10 cellular contexts compared by ENCODE assay signal in genomic region chr1:51642739-51643142, GRCh38. TPM values are rescaled to one million over a fixed set of nuclear protein-coding genes. Genes with fewer than 3 reads are reported as not detected.
DNase-seq lines count a peak whose midpoint lies in the region; ATAC-seq and TF ChIP-seq lines count a peak whose summit lies in the region.
"Had no signal": no experiment of that assay in that cellular context is flagged by ENCODE, and none has a peak within 500 bp of the region (broad histone marks: within the 10 kb centered on the region; RNA-seq: fewer than 3 reads in every experiment).

No MANE protein-coding gene starts in this region.

- H3K27me3 ChIP-seq in BJ (ENCODE audit: control insufficient read depth, insufficient read depth, low read length) (no peaks in the 10 kb centered on the region), right atrium auricular region (no peaks in the 10 kb centered on the region)

- no peaks in the 10 kb centered on the region for H3K9me3 ChIP-seq in right atrium auricular region

- peak; percentile 99 for DNase-seq in BJ (ENCODE audit: low read depth)
- peak; percentile 71 for DNase-seq in amniotic stem cell (lab: John Stamatoyannopoulos, UW)
- no peak for DNase-seq in right atrium auricular region (ENCODE audit: low spot score)
- no peak for DNase-seq in sciatic nerve (ENCODE audit: low spot score)
- no peak for DNase-seq in activated CD8-positive, alpha-beta memory T cell treated with anti-CD3 and anti-CD28 coated beads, Interleukin-2, amount 50 U/mL, for 4 hours
- DNase-seq in activated T-cell treated with anti-CD3 and anti-CD28 coated beads, Interleukin-2, amount 50 U/mL, for 48 hours: no peak
- DNase-seq: activated CD8-positive, alpha-beta T cell treated with anti-CD3 and anti-CD28 coated beads for 36 hours had no signal

- peaks cover 0 to 49% of the 10 kb centered on the region in 2 donors for H3K4me1 ChIP-seq in right atrium auricular region

- intact Hi-C loops in sciatic nerve (cut with DNase I): no loop called here

- no peak for TF ChIP-seq CTCF in BJ (IDR thresholded peaks at IDR 0.05; ENCODE audit: insufficient read depth, low read depth, low read length)
- no peak for TF ChIP-seq CTCF in right atrium auricular region (IDR thresholded peaks at IDR 0.05)

- CTCF ChIA-PET in BJ (lab: Yijun Ruan, JAX): interaction anchor here (1.2 kb wide), 1 partner anchor 22 kb away, joined by 3 read pairs; no protein-coding TSS in a partner anchor

- H3K4me3 ChIP-seq in BJ (ENCODE audit: low read depth, low read length) (no peak overlapping the region), right atrium auricular region (no peak overlapping the region)

- no peaks in the 10 kb centered on the region for H3K36me3 ChIP-seq in BJ (ENCODE audit: control insufficient read depth, insufficient read depth, low read length)
- no peaks in the 10 kb centered on the region for H3K36me3 ChIP-seq in right atrium auricular region

- peak overlapping the region; percentile 69 to 84 for H3K27ac ChIP-seq in right atrium auricular region

- peak; percentile 94 for ATAC-seq in sciatic nerve
- no peak for ATAC-seq in GM18867 (IDR thresholded peaks at IDR 0.05; ENCODE audit: unreplicated experiment)
- no peak for ATAC-seq in HG02870 (IDR thresholded peaks at IDR 0.05; ENCODE audit: unreplicated experiment)
- ATAC-seq: activated CD8-positive, alpha-beta T cell treated with anti-CD3 and anti-CD28 coated beads for 36 hours; Panc1 had no signal

- POLR2A ChIA-PET in BJ (lab: Charles Lee): no interaction called here

RNA-seq across cellular contexts. Expression of gene OSBPL9, which starts 25.8 kb away (rescaled TPM):
- 68.3 and 86.5 TPM in 2 replicates for polyA plus RNA-seq in BJ (2011; rRNA removed)
- 67.7 and 109 TPM in 2 replicates for polyA minus RNA-seq in BJ (2011; rRNA and poly(A)+ RNA removed)
- 10 to 100 TPM; 60.0 to 60.8 TPM for total RNA-seq in right atrium auricular region
- 105 TPM for total RNA-seq in sciatic nerve

Comparison
In these comparisons a context has a peak if more than half of its experiments do, and no peak if none do; other contexts are left out.
1. DNase-seq: peak in BJ (single experiment) and amniotic stem cell (single experiment); none in right atrium auricular region (single experiment), sciatic nerve (single experiment), activated CD8-positive, alpha-beta memory T cell treated with anti-CD3 and anti-CD28 coated beads, Interleukin-2, amount 50 U/mL, for 4 hours (single experiment) and activated T-cell treated with anti-CD3 and anti-CD28 coated beads, Interleukin-2, amount 50 U/mL, for 48 hours (0 of 2).